In the genomic region with DNA sequence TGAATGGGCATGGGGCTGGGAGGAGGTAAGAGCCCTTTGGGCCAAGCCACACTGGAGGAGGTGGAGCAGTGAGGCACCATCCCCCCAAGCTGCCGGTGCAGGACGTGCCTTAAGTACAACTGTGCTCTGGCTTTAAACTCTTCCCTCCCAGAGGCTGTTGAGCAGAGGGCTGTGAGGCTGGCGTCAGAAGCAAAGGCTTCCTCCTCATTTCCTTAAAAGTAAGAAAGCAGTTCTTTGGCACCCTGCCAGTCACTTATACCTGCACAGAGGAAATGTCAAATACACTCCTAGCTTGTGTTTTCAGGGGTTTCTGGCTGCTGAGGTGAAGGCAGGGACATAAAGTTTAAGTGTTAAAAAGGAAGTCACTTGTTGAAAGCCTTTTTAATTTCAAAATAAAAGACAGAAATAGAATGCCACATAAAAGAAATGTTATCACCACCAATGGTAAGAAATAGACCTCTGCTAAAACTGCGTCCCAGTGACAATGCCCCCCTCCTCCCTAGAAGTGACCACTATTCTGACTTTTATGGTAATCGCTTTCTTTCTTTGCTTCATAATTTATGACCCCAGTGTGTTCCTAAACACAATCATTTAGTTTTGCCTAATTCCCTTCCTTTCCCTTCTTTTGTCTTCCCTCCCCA, we compare ENCODE assay signal across 9 cellular contexts. TPM values are rescaled to one million over a fixed set of nuclear protein-coding genes. Genes with fewer than 3 reads are reported as not detected.
DNase-seq lines count a peak whose midpoint lies in the region; ATAC-seq and TF ChIP-seq lines count a peak whose summit lies in the region.
"Had no signal": no experiment of that assay in that cellular context is flagged by ENCODE, and none has a peak within 500 bp of the region (broad histone marks: within the 10 kb centered on the region; RNA-seq: fewer than 3 reads in every experiment).

No MANE protein-coding gene starts in this region.

- H3K27me3 Mint-ChIP-seq in GM23338 (ENCODE audit: insufficient read depth, low read depth, poor library complexity): peaks cover 11% of the 10 kb centered on the region

- H3K36me3 ChIP-seq in GM23338 (ENCODE audit: insufficient read depth): no peaks in the 10 kb centered on the region
- H3K36me3 ChIP-seq in rectal smooth muscle tissue (ENCODE audit: control insufficient read depth, insufficient read depth, low read length): no peaks in the 10 kb centered on the region
- H3K36me3 ChIP-seq: neutrophil had no signal

- H3F3A ChIP-seq in GM23338 (replicated peaks; ENCODE audit: low read depth): no peaks in the 10 kb centered on the region

- peaks cover 26% of the 10 kb centered on the region for H3K4me1 Mint-ChIP-seq in GM23338

- H3K4me3 Mint-ChIP-seq in GM23338: no peak overlapping the region

- no peak overlapping the region for H3K27ac Mint-ChIP-seq in GM23338

- peak; percentile 88 for ATAC-seq in GM23338
- ATAC-seq in HG03108 (IDR thresholded peaks at IDR 0.05; ENCODE audit: unreplicated experiment): no peak
- no peak for ATAC-seq in GM19467 (IDR thresholded peaks at IDR 0.05; ENCODE audit: unreplicated experiment)
- no peak for ATAC-seq in HG02642 (IDR thresholded peaks at IDR 0.05; ENCODE audit: poor library complexity, unreplicated experiment)

- no peaks in the 10 kb centered on the region for H3K36me3 Mint-ChIP-seq in GM23338 (ENCODE audit: low read depth)

- TF ChIP-seq CTCF in GM23338 (conservative IDR thresholded peaks at IDR 0.05; ENCODE audit: low read depth in 2 of 2) (no peak), coronary artery (IDR thresholded peaks at IDR 0.05) (no peak)

- no peak overlapping the region for H3K4me2 ChIP-seq in GM23338

- no peak overlapping the region for H3K9ac ChIP-seq in rectal smooth muscle tissue (ENCODE audit: low read length)

- H4K20me1 ChIP-seq in GM23338 (replicated peaks; ENCODE audit: insufficient read depth): no peaks in the 10 kb centered on the region

- H2AFZ ChIP-seq in GM23338: no peak overlapping the region

- H3K27me3 ChIP-seq in GM23338 (ENCODE audit: insufficient read depth) (no peaks in the 10 kb centered on the region), rectal smooth muscle tissue (ENCODE audit: control insufficient read depth, insufficient read depth, low read length) (no peaks in the 10 kb centered on the region)

- H3K4me1 ChIP-seq in GM23338 (ENCODE audit: insufficient read depth): peaks cover 10% of the 10 kb centered on the region
- peaks cover 31% of the 10 kb centered on the region for H3K4me1 ChIP-seq in rectal smooth muscle tissue (ENCODE audit: control insufficient read depth, insufficient read depth, low read length)

- DNase-seq in GM23338 (ENCODE audit: low spot score) (no peak), RPMI8226 (peak; percentile 85), coronary artery (ENCODE audit: low spot score) (no peak), NCI-H1694 treated with DMSO at 0.1 percent for 48 hours (lab: John Stamatoyannopoulos, UW) (no peak)

- H3K27ac ChIP-seq in GM23338 (ENCODE audit: low read depth): no peak overlapping the region
- peak overlapping the region; percentile 77 to 83 for H3K27ac ChIP-seq in coronary artery
- peak overlapping the region; percentile 88 for H3K27ac ChIP-seq in rectal smooth muscle tissue (ENCODE audit: low read depth, low read length)
- H3K27ac ChIP-seq: neutrophil had no signal

- no peaks in the 10 kb centered on the region for H3K9me2 ChIP-seq in GM23338 (ENCODE audit: insufficient read depth)

- no peaks in the 10 kb centered on the region for H3K79me2 ChIP-seq in GM23338 (replicated peaks; ENCODE audit: insufficient read depth)

- H3K9me3 Mint-ChIP-seq in GM23338: no peaks in the 10 kb centered on the region

- H3K4me3 ChIP-seq in GM23338: no peak overlapping the region
- H3K4me3 ChIP-seq in coronary artery: no peak overlapping the region
- H3K4me3 ChIP-seq in rectal smooth muscle tissue (ENCODE audit: low read length): no peak overlapping the region

TF ChIP-seq in GM23338, 12 proteins besides CTCF, POLR2A, EP300 and RAD21:
- TF ChIP-seq EZH2 (IDR thresholded peaks at IDR 0.05; ENCODE audit: low read depth, unreplicated experiment): no peak
- no peak for TF ChIP-seq NANOG (IDR thresholded peaks at IDR 0.05; ENCODE audit: borderline replicate concordance)
- TF ChIP-seq CREB1 (CRISPR knock-in tag; IDR thresholded peaks at IDR 0.05; ENCODE audit: low read depth): no peak
- no peak for TF ChIP-seq POLR2AphosphoS5 (IDR thresholded peaks at IDR 0.05; ENCODE audit: low read depth)

RNA-seq across cellular contexts. Expression of a gene that starts 33.0 kb away (rescaled TPM):
- total RNA-seq in GM23338 (2014; rRNA removed; shearing (Covaris generic)): 19.0 and 19.5 TPM in 2 replicates
- polyA plus RNA-seq in GM23338 (2016; fragmentation: Nextera tagmentation; extraction: Ambion mirVana): 3.4 and 4.3 TPM in 2 replicates
